18 cellular contexts compared by ENCODE assay signal in genomic region chr10:67853512-67853911, GRCh38.
"Had no signal": no experiment of that assay in that cellular context is flagged by ENCODE, and none has a peak within 500 bp of the region (broad histone marks: within the 10 kb centered on the region; RNA-seq: fewer than 3 reads in every experiment).

No MANE protein-coding gene starts in this region.

- H3K27ac ChIP-seq: foreskin keratinocyte, neutrophil, spleen, testis, tibial nerve, upper lobe of right lung, vagina had no signal

- H3K36me3 ChIP-seq: neutrophil, spleen, tibial nerve, upper lobe of right lung, vagina had no signal

- H3K27ac Mint-ChIP-seq: naive B cell; nephron progenitor cell; stimulated activated naive B cell treated with anti-CD40 and anti-IgM and Interleukin-4, amounts not matched to agents 10 μg/mL and 1 μg/mL and 100 μg/mL, for 72 hours had no signal

- H3K36me3 Mint-ChIP-seq: naive B cell had no signal

- ATAC-seq: foreskin keratinocyte; sciatic nerve; stimulated activated naive B cell treated with anti-CD40 and anti-IgM and Interleukin-4, amounts not matched to agents 10 μg/mL and 1 μg/mL and 100 μg/mL, for 72 hours; stimulated activated naive CD8-positive, alpha-beta T cell treated with anti-CD3 and anti-CD28 coated beads, Interleukin-15, amount 100 ng/mL, for 72 hours; upper lobe of right lung had no signal

- H3K4me3 Mint-ChIP-seq: nephron progenitor cell; stimulated activated naive B cell treated with anti-CD40 and anti-IgM and Interleukin-4, amounts not matched to agents 10 μg/mL and 1 μg/mL and 100 μg/mL, for 72 hours; stimulated activated naive CD8-positive, alpha-beta T cell treated with anti-CD3 and anti-CD28 coated beads, Interleukin-15, amount 100 ng/mL, for 72 hours had no signal

- DNase-seq: dermis blood vessel endothelial cell; foreskin keratinocyte; kidney; mesendoderm; naive B cell; nephron progenitor cell; spleen; stimulated activated CD4-positive, alpha-beta T cell treated with anti-CD3 and anti-CD28 coated beads, Interleukin-15, amount 100 ng/mL, for 24 hours; stimulated activated CD4-positive, alpha-beta T cell treated with anti-CD3 and anti-CD28 coated beads, Interleukin-1b, Interleukin-23, amount 100 ng/mL, for 48 hours; stimulated activated CD4-positive, alpha-beta T cell treated with anti-CD3 and anti-CD28 coated beads, Interleukin-4, amount 100 ng/mL, for 24 hours; stimulated activated naive B cell treated with anti-CD40 and anti-IgM and Interleukin-4, amounts not matched to agents 10 μg/mL and 1 μg/mL and 100 μg/mL, for 72 hours; stimulated activated naive CD8-positive, alpha-beta T cell treated with anti-CD3 and anti-CD28 coated beads, Interleukin-15, amount 100 ng/mL, for 72 hours; testis; upper lobe of right lung had no signal

- H3K27me3 Mint-ChIP-seq: naive B cell; stimulated activated naive B cell treated with anti-CD40 and anti-IgM and Interleukin-4, amounts not matched to agents 10 μg/mL and 1 μg/mL and 100 μg/mL, for 72 hours; stimulated activated naive CD8-positive, alpha-beta T cell treated with anti-CD3 and anti-CD28 coated beads, Interleukin-15, amount 100 ng/mL, for 72 hours had no signal

- H3K9me3 ChIP-seq: neutrophil, spleen, testis, tibial nerve, upper lobe of right lung, vagina had no signal

- H3K4me3 ChIP-seq: spleen, testis, tibial nerve, upper lobe of right lung, vagina had no signal

- H3K9me3 Mint-ChIP-seq: stimulated activated naive CD8-positive, alpha-beta T cell treated with anti-CD3 and anti-CD28 coated beads, Interleukin-15, amount 100 ng/mL, for 72 hours had no signal
